21 cellular contexts compared by ENCODE assay signal in genomic region chr15:23855260-23855659, GRCh38.
DNase-seq lines count a peak whose midpoint lies in the region; ATAC-seq and TF ChIP-seq lines count a peak whose summit lies in the region.
"Had no signal": no experiment of that assay in that cellular context is flagged by ENCODE, and none has a peak within 500 bp of the region (broad histone marks: within the 10 kb centered on the region; RNA-seq: fewer than 3 reads in every experiment).

No MANE protein-coding gene starts in this region.

- peak overlapping the region in 4 of 11 experiments; percentile 7 to 47 (median 22); a peak in 5 of 22 replicates for H3K9ac ChIP-seq in BLaER1 treated with 17β-estradiol and CSF1 and Interleukin-3, amounts not matched to agents 10 nM and 100 nM
- no peak overlapping the region for H3K9ac ChIP-seq in OCI-LY3 (ENCODE audit: low read length)

- DNase-seq in fibroblast of mammary gland (ENCODE audit: low read depth): peak; percentile 1
- no peak for DNase-seq in sciatic nerve (ENCODE audit: low spot score)
- no peak for DNase-seq in brain microvascular endothelial cell
- no peak for DNase-seq in activated CD4-positive, alpha-beta T cell treated with anti-CD3 and anti-CD28 coated beads for 36 hours
- no peak for DNase-seq in cerebellar cortex (ENCODE audit: low spot score)
- DNase-seq in 8988T: no peak
- DNase-seq: Calu3; CD8-positive, alpha-beta T cell; GF-D8; GOT3; NCI-H187; NCI-H2107; NCI-H510A; NCI-H748 treated with DMSO at 0.1 percent for 48 hours; PC-3 had no signal

- H3K9me3 ChIP-seq in BLaER1 treated with 17β-estradiol and CSF1 and Interleukin-3, amounts not matched to agents 10 nM and 100 nM (replicated peaks in 1 of 11): no peaks in the 10 kb centered on the region
- H3K9me3 ChIP-seq in OCI-LY3 (ENCODE audit: insufficient read depth, low read length): no peaks in the 10 kb centered on the region
- H3K9me3 ChIP-seq: A549 had no signal

- H3K9me3 Mint-ChIP-seq in activated CD4-positive, alpha-beta T cell treated with anti-CD3 and anti-CD28 coated beads for 36 hours (ENCODE audit: low read depth): peaks cover 9% of the 10 kb centered on the region

- peak; percentile 34 for ATAC-seq in sciatic nerve
- no peak for ATAC-seq in activated CD4-positive, alpha-beta T cell treated with anti-CD3 and anti-CD28 coated beads for 36 hours
- ATAC-seq: CD8-positive, alpha-beta T cell; HCT116; PC-3 had no signal

- H3K4me2 ChIP-seq in BLaER1 treated with 17β-estradiol and CSF1 and Interleukin-3, amounts not matched to agents 10 nM and 100 nM: peak overlapping the region; percentile 30 to 85 (median 75)
- peak overlapping the region; percentile 18 for H3K4me2 ChIP-seq in OCI-LY3 (ENCODE audit: low read length)
- H3K4me2 ChIP-seq: A549 had no signal

- H3K4me1 Mint-ChIP-seq in activated CD4-positive, alpha-beta T cell treated with anti-CD3 and anti-CD28 coated beads for 36 hours: no peaks in the 10 kb centered on the region

- H3K27me3 ChIP-seq in BLaER1 treated with 17β-estradiol and CSF1 and Interleukin-3, amounts not matched to agents 10 nM and 100 nM: no peaks in the 10 kb centered on the region
- H3K27me3 ChIP-seq in OCI-LY3 (ENCODE audit: low read depth, low read length) (no peaks in the 10 kb centered on the region), brain microvascular endothelial cell (replicated peaks) (no peaks in the 10 kb centered on the region)

- peak overlapping the region in 1 of 10 experiments; percentile 2; a peak in 1 of 20 replicates for H3K4me3 ChIP-seq in BLaER1 treated with 17β-estradiol and CSF1 and Interleukin-3, amounts not matched to agents 10 nM and 100 nM
- H3K4me3 ChIP-seq in OCI-LY3 (ENCODE audit: low read length): no peak overlapping the region
- no peak overlapping the region for H3K4me3 ChIP-seq in fibroblast of mammary gland (ENCODE audit: control insufficient read depth, low read depth, low read length)
- H3K4me3 ChIP-seq in brain microvascular endothelial cell (ENCODE audit: low read depth, low read length): no peak overlapping the region
- H3K4me3 ChIP-seq: A549, K562 had no signal

- H2AFZ ChIP-seq in OCI-LY3 (ENCODE audit: low read depth, low read length): no peak overlapping the region

- in situ Hi-C loops in brain microvascular endothelial cell (cut with HindIII; ENCODE audit: low pct_ligation_motif_present, low sequenced_read_pairs): no loop called here

- H3K36me3 Mint-ChIP-seq in activated CD4-positive, alpha-beta T cell treated with anti-CD3 and anti-CD28 coated beads for 36 hours (ENCODE audit: low read depth): no peaks in the 10 kb centered on the region
- H3K36me3 Mint-ChIP-seq: CD8-positive, alpha-beta T cell had no signal

- peaks cover 13 to 35% (median 26%) of the 10 kb centered on the region in 10 experiments for H3K4me1 ChIP-seq in BLaER1 treated with 17β-estradiol and CSF1 and Interleukin-3, amounts not matched to agents 10 nM and 100 nM
- H3K4me1 ChIP-seq in OCI-LY3 (ENCODE audit: low read length): peaks cover 4% of the 10 kb centered on the region
- H3K4me1 ChIP-seq: A549 had no signal

- H3K79me2 ChIP-seq in OCI-LY3 (ENCODE audit: low read length): no peaks in the 10 kb centered on the region

- intact Hi-C loops in sciatic nerve (cut with DNase I): no loop called here
- intact Hi-C loops in activated CD4-positive, alpha-beta T cell treated with anti-CD3 and anti-CD28 coated beads for 36 hours (cut with DNase I, micrococcal nuclease): loop anchor here in 1 of 2 experiments (5.0 kb wide), 1 partner anchor 213 kb away; no protein-coding TSS in a partner anchor

- POLR2A ChIA-PET in activated CD4-positive, alpha-beta T cell treated with anti-CD3 and anti-CD28 coated beads for 36 hours (lab: Charles Lee): no interaction called here

- H4K20me1 ChIP-seq in BLaER1 treated with 17β-estradiol and CSF1 and Interleukin-3, amounts not matched to agents 10 nM and 100 nM: no peaks in the 10 kb centered on the region
- no peaks in the 10 kb centered on the region for H4K20me1 ChIP-seq in OCI-LY3 (ENCODE audit: insufficient read depth, low read length)

- CTCF ChIA-PET in activated CD4-positive, alpha-beta T cell treated with anti-CD3 and anti-CD28 coated beads for 36 hours (lab: Charles Lee): no interaction called here

- no peak overlapping the region for H3K27ac Mint-ChIP-seq in activated CD4-positive, alpha-beta T cell treated with anti-CD3 and anti-CD28 coated beads for 36 hours
- H3K27ac Mint-ChIP-seq: CD8-positive, alpha-beta T cell had no signal

- H3K4me3 Mint-ChIP-seq in activated CD4-positive, alpha-beta T cell treated with anti-CD3 and anti-CD28 coated beads for 36 hours: no peak overlapping the region
- H3K4me3 Mint-ChIP-seq: CD8-positive, alpha-beta T cell had no signal

- H3K27ac ChIP-seq in BLaER1 treated with 17β-estradiol and CSF1 and Interleukin-3, amounts not matched to agents 10 nM and 100 nM: peak overlapping the region in 5 of 11 experiments; percentile 15 to 57 (median 41); a peak in 7 of 22 replicates
- H3K27ac ChIP-seq in OCI-LY3 (ENCODE audit: low read length) (no peak overlapping the region), brain microvascular endothelial cell (no peak overlapping the region)
- H3K27ac ChIP-seq: A549, RWPE1 had no signal

- H3K36me3 ChIP-seq in BLaER1 treated with 17β-estradiol and CSF1 and Interleukin-3, amounts not matched to agents 10 nM and 100 nM: no peaks in the 10 kb centered on the region
- no peaks in the 10 kb centered on the region for H3K36me3 ChIP-seq in OCI-LY3 (replicated peaks; ENCODE audit: low read depth, low read length)
- H3K36me3 ChIP-seq in brain microvascular endothelial cell (replicated peaks): no peaks in the 10 kb centered on the region

- no peak for TF ChIP-seq CTCF in OCI-LY3 (IDR thresholded peaks at IDR 0.05; ENCODE audit: low read depth, low read length)
- no peak for TF ChIP-seq CTCF in fibroblast of mammary gland (conservative IDR thresholded peaks at IDR 0.05; ENCODE audit: control insufficient read depth, insufficient read depth, low read depth, low read length)
- TF ChIP-seq CTCF in brain microvascular endothelial cell (IDR thresholded peaks at IDR 0.05; ENCODE audit: low read depth, low read length, missing control alignments): no peak

- H3K27me3 Mint-ChIP-seq in activated CD4-positive, alpha-beta T cell treated with anti-CD3 and anti-CD28 coated beads for 36 hours: peaks cover 2% of the 10 kb centered on the region
